1 cellular context compared by ENCODE assay signal in the genomic region with DNA sequence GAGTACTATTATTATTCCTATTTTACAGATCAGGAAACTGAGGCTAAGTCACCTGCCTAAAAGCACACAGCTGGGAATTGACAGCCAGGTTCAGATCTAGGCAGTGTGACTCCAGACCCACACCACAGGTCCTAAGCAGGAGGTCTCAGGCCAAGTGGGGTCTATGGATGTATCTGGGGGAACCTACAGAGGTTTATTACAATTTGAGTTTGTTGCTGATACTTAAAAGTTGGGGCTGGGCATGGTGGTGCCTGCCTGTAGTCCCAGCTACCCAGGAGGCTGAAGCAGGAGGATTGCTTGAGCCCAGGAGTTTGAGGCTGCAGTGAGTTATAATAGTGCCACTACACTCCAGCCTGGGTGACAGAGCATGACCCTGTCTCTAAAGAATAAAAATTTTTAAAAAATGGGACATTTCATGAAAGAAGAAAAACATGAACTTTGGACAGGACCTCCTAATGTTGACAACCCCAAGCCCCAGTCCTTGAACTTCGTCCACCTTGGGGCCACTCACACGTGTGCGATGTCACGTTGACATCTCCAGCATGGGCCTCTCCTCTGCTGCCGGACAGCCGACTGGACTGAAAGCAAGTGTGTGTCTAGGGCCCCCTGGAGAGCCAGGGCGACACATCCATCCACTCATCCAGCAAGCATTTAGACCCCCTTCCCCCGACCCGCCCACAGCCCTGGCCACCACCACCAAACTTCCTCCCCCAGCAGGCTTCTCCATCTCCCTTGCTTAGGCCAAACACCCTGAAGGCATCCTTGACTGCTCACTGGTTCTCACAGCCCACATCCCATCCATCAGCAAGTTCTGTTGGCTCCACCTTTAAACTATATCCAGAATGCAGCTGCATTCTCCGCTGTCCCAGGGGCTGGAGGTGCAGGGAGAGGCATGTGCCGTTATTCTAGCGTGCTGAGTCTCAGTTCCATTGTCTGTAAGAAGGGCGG.
TF ChIP-seq lines count a peak whose summit lies in the region.

No MANE protein-coding gene starts in this region.

TF ChIP-seq in HepG2, 621 proteins besides CTCF, POLR2A, EP300 and RAD21 (continued from another document and continues in another):
- TF ChIP-seq ZNF235 (CRISPR knock-in tag; IDR thresholded peaks at IDR 0.05; ENCODE audit: borderline replicate concordance) (0 out of 2 replicates have a peak, but pooled peaks have one; percentile 21), ARNT (IDR thresholded peaks at IDR 0.05) (no peak), PTBP1 (IDR thresholded peaks at IDR 0.05; ENCODE audit: low read depth, low read length, poor library complexity, severe bottlenecking) (no peak), ZNF251 (CRISPR knock-in tag; IDR thresholded peaks at IDR 0.05) (no peak), CCDC6 (CRISPR knock-in tag; IDR thresholded peaks at IDR 0.05) (peak; percentile 70; the same call in 1 of the 2 replicates), MED13 (CRISPR knock-in tag; IDR thresholded peaks at IDR 0.05) (peak; percentile 77; the same call in 1 of the 2 replicates), HMG20B (CRISPR knock-in tag; conservative IDR thresholded peaks at IDR 0.05) (peak; percentile 93), TBP (CRISPR knock-in tag; IDR thresholded peaks at IDR 0.05) (0 out of 2 replicates have a peak, but pooled peaks have one; percentile 74), ZNF34 (CRISPR knock-in tag; IDR thresholded peaks at IDR 0.05; ENCODE audit: borderline replicate concordance) (0 out of 2 replicates have a peak, but pooled peaks have one; percentile 52), GATAD2A (CRISPR knock-in tag; IDR thresholded peaks at IDR 0.05) (peak; percentile 100), ZNF496 (CRISPR knock-in tag; IDR thresholded peaks at IDR 0.05; ENCODE audit: insufficient replicate concordance) (no peak), ZFP90 (CRISPR knock-in tag; IDR thresholded peaks at IDR 0.05; ENCODE audit: borderline replicate concordance) (no peak), KLF16 (CRISPR knock-in tag; IDR thresholded peaks at IDR 0.05) (peak in 1 of 2 experiments; percentile 95; a peak in 2 of 4 replicates), NFE2L2 (IDR thresholded peaks at IDR 0.05; ENCODE audit: low read length) (no peak), STAT5B (CRISPR knock-in tag; IDR thresholded peaks at IDR 0.05) (peak; percentile 62; the same call in 1 of the 2 replicates), ZNF547 (CRISPR knock-in tag; IDR thresholded peaks at IDR 0.05) (peak; percentile 88), ETV5 (CRISPR knock-in tag; IDR thresholded peaks at IDR 0.05; ENCODE audit: borderline replicate concordance) (peak; percentile 90; the same call in 1 of the 2 replicates), MBD4 (IDR thresholded peaks at IDR 0.05; ENCODE audit: borderline replicate concordance, low read length) (no peak), ZNF567 (CRISPR knock-in tag; IDR thresholded peaks at IDR 0.05; ENCODE audit: borderline replicate concordance) (peak; percentile 96; the same call in 1 of the 2 replicates), ZNF253 (CRISPR knock-in tag; IDR thresholded peaks at IDR 0.05; ENCODE audit: borderline replicate concordance) (peak; percentile 89; the same call in 1 of the 2 replicates), WIZ (CRISPR knock-in tag; IDR thresholded peaks at IDR 0.05) (peak; percentile 67; the same call in 1 of the 2 replicates), AGO1 (IDR thresholded peaks at IDR 0.05; ENCODE audit: low read depth, low read length, poor library complexity, severe bottlenecking) (no peak), FOXK1 (CRISPR knock-in tag; IDR thresholded peaks at IDR 0.05; ENCODE audit: borderline replicate concordance, low read depth) (peak; percentile 98; the same call in 1 of the 2 replicates), GTF2F1 (IDR thresholded peaks at IDR 0.05; ENCODE audit: low read length) (no peak), MED1 (CRISPR knock-in tag; IDR thresholded peaks at IDR 0.05) (peak; percentile 100), IKZF1 (IDR thresholded peaks at IDR 0.05) (no peak), HIVEP1 (CRISPR knock-in tag; IDR thresholded peaks at IDR 0.05) (0 out of 2 replicates have a peak, but pooled peaks have one; percentile 57), MXD4 (CRISPR knock-in tag; IDR thresholded peaks at IDR 0.05) (peak; percentile 98), ZNF546 (CRISPR knock-in tag; conservative IDR thresholded peaks at IDR 0.05) (no peak), AKAP8 (CRISPR knock-in tag; IDR thresholded peaks at IDR 0.05) (peak; percentile 97), BORCS8-MEF2B (CRISPR knock-in tag; IDR thresholded peaks at IDR 0.05) (peak; percentile 92), RBAK (CRISPR knock-in tag; IDR thresholded peaks at IDR 0.05) (0 out of 2 replicates have a peak, but pooled peaks have one; percentile 70), TGIF2 (CRISPR knock-in tag; IDR thresholded peaks at IDR 0.05) (peak; percentile 99), SMAD9 (CRISPR knock-in tag; IDR thresholded peaks at IDR 0.05) (0 out of 2 replicates have a peak, but pooled peaks have one; percentile 66)
- TF ChIP-seq, protein P1, sequence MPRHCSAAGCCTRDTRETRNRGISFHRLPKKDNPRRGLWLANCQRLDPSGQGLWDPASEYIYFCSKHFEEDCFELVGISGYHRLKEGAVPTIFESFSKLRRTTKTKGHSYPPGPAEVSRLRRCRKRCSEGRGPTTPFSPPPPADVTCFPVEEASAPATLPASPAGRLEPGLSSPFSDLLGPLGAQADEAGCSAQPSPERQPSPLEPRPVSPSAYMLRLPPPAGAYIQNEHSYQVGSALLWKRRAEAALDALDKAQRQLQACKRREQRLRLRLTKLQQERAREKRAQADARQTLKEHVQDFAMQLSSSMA (CRISPR knock-in tag; IDR thresholded peaks at IDR 0.05), result no peak
- TF ChIP-seq, protein P2, sequence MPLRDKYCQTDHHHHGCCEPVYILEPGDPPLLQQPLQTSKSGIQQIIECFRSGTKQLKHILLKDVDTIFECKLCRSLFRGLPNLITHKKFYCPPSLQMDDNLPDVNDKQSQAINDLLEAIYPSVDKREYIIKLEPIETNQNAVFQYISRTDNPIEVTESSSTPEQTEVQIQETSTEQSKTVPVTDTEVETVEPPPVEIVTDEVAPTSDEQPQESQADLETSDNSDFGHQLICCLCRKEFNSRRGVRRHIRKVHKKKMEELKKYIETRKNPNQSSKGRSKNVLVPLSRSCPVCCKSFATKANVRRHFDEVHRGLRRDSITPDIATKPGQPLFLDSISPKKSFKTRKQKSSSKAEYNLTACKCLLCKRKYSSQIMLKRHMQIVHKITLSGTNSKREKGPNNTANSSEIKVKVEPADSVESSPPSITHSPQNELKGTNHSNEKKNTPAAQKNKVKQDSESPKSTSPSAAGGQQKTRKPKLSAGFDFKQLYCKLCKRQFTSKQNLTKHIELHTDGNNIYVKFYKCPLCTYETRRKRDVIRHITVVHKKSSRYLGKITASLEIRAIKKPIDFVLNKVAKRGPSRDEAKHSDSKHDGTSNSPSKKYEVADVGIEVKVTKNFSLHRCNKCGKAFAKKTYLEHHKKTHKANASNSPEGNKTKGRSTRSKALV (CRISPR knock-in tag; IDR thresholded peaks at IDR 0.05), result peak; percentile 69; the same call in 1 of the 2 replicates
- TF ChIP-seq, protein P3, sequence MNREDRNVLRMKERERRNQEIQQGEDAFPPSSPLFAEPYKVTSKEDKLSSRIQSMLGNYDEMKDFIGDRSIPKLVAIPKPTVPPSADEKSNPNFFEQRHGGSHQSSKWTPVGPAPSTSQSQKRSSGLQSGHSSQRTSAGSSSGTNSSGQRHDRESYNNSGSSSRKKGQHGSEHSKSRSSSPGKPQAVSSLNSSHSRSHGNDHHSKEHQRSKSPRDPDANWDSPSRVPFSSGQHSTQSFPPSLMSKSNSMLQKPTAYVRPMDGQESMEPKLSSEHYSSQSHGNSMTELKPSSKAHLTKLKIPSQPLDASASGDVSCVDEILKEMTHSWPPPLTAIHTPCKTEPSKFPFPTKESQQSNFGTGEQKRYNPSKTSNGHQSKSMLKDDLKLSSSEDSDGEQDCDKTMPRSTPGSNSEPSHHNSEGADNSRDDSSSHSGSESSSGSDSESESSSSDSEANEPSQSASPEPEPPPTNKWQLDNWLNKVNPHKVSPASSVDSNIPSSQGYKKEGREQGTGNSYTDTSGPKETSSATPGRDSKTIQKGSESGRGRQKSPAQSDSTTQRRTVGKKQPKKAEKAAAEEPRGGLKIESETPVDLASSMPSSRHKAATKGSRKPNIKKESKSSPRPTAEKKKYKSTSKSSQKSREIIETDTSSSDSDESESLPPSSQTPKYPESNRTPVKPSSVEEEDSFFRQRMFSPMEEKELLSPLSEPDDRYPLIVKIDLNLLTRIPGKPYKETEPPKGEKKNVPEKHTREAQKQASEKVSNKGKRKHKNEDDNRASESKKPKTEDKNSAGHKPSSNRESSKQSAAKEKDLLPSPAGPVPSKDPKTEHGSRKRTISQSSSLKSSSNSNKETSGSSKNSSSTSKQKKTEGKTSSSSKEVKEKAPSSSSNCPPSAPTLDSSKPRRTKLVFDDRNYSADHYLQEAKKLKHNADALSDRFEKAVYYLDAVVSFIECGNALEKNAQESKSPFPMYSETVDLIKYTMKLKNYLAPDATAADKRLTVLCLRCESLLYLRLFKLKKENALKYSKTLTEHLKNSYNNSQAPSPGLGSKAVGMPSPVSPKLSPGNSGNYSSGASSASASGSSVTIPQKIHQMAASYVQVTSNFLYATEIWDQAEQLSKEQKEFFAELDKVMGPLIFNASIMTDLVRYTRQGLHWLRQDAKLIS (CRISPR knock-in tag; IDR thresholded peaks at IDR 0.05), result no peak
- TF ChIP-seq, protein P4, sequence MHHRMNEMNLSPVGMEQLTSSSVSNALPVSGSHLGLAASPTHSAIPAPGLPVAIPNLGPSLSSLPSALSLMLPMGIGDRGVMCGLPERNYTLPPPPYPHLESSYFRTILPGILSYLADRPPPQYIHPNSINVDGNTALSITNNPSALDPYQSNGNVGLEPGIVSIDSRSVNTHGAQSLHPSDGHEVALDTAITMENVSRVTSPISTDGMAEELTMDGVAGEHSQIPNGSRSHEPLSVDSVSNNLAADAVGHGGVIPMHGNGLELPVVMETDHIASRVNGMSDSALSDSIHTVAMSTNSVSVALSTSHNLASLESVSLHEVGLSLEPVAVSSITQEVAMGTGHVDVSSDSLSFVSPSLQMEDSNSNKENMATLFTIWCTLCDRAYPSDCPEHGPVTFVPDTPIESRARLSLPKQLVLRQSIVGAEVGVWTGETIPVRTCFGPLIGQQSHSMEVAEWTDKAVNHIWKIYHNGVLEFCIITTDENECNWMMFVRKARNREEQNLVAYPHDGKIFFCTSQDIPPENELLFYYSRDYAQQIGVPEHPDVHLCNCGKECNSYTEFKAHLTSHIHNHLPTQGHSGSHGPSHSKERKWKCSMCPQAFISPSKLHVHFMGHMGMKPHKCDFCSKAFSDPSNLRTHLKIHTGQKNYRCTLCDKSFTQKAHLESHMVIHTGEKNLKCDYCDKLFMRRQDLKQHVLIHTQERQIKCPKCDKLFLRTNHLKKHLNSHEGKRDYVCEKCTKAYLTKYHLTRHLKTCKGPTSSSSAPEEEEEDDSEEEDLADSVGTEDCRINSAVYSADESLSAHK (CRISPR knock-in tag; IDR thresholded peaks at IDR 0.05; ENCODE audit: borderline replicate concordance), result no peak
- TF ChIP-seq, protein P5, sequence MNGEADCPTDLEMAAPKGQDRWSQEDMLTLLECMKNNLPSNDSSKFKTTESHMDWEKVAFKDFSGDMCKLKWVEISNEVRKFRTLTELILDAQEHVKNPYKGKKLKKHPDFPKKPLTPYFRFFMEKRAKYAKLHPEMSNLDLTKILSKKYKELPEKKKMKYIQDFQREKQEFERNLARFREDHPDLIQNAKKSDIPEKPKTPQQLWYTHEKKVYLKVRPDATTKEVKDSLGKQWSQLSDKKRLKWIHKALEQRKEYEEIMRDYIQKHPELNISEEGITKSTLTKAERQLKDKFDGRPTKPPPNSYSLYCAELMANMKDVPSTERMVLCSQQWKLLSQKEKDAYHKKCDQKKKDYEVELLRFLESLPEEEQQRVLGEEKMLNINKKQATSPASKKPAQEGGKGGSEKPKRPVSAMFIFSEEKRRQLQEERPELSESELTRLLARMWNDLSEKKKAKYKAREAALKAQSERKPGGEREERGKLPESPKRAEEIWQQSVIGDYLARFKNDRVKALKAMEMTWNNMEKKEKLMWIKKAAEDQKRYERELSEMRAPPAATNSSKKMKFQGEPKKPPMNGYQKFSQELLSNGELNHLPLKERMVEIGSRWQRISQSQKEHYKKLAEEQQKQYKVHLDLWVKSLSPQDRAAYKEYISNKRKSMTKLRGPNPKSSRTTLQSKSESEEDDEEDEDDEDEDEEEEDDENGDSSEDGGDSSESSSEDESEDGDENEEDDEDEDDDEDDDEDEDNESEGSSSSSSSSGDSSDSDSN (CRISPR knock-in tag; IDR thresholded peaks at IDR 0.05), result peak; percentile 86
- TF ChIP-seq, protein P6, sequence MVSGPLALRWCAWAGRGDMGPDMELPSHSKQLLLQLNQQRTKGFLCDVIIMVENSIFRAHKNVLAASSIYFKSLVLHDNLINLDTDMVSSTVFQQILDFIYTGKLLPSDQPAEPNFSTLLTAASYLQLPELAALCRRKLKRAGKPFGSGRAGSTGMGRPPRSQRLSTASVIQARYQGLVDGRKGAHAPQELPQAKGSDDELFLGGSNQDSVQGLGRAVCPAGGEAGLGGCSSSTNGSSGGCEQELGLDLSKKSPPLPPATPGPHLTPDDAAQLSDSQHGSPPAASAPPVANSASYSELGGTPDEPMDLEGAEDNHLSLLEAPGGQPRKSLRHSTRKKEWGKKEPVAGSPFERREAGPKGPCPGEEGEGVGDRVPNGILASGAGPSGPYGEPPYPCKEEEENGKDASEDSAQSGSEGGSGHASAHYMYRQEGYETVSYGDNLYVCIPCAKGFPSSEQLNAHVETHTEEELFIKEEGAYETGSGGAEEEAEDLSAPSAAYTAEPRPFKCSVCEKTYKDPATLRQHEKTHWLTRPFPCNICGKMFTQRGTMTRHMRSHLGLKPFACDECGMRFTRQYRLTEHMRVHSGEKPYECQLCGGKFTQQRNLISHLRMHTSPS (CRISPR knock-in tag; IDR thresholded peaks at IDR 0.05; ENCODE audit: low read depth), result peak; percentile 83
- TF ChIP-seq, protein P7, sequence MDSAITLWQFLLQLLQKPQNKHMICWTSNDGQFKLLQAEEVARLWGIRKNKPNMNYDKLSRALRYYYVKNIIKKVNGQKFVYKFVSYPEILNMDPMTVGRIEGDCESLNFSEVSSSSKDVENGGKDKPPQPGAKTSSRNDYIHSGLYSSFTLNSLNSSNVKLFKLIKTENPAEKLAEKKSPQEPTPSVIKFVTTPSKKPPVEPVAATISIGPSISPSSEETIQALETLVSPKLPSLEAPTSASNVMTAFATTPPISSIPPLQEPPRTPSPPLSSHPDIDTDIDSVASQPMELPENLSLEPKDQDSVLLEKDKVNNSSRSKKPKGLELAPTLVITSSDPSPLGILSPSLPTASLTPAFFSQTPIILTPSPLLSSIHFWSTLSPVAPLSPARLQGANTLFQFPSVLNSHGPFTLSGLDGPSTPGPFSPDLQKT (CRISPR knock-in tag; IDR thresholded peaks at IDR 0.05; ENCODE audit: borderline replicate concordance), result no peak
- TF ChIP-seq, protein P8, sequence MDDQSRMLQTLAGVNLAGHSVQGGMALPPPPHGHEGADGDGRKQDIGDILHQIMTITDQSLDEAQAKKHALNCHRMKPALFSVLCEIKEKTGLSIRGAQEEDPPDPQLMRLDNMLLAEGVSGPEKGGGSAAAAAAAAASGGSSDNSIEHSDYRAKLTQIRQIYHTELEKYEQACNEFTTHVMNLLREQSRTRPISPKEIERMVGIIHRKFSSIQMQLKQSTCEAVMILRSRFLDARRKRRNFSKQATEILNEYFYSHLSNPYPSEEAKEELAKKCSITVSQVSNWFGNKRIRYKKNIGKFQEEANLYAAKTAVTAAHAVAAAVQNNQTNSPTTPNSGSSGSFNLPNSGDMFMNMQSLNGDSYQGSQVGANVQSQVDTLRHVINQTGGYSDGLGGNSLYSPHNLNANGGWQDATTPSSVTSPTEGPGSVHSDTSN (CRISPR knock-in tag; IDR thresholded peaks at IDR 0.05; ENCODE audit: borderline replicate concordance), result no peak
